Comparison of ENCODE assay signal across 13 cellular contexts in the genomic region with DNA sequence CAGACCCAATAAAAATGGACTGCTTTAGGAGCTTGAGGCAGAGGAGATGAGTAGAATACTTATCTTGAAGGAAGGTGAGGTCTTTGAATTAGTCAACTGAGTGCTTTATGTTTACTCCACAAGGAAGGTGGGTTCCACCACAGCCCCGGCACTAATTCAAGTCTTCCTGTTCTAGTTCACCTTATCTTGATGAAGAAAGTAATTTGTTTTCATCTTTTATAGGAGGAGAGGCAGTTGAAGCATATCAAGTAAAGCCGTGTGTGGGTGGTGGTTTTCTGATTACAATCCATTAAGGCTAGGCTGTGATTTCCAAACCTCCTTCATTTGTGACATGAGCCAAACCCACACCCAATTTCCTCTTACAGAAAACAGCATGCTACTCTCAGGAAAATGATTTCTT. TPM values are rescaled to one million over a fixed set of nuclear protein-coding genes. Genes with fewer than 3 reads are reported as not detected.
DNase-seq lines count a peak whose midpoint lies in the region; ATAC-seq, FAIRE-seq and TF ChIP-seq lines count a peak whose summit lies in the region.
"Had no signal": no experiment of that assay in that cellular context is flagged by ENCODE, and none has a peak within 500 bp of the region (broad histone marks: within the 10 kb centered on the region; RNA-seq: fewer than 3 reads in every experiment).

No MANE protein-coding gene starts in this region.

- H2AFZ ChIP-seq in fibroblast of lung (ENCODE audit: low read length) (no peak overlapping the region), PC-3 (ENCODE audit: low read length) (no peak overlapping the region)
- H2AFZ ChIP-seq: PC-9 had no signal

- POLR2A ChIA-PET in PC-3 (lab: Charles Lee; ENCODE audit: unreplicated experiment): no interaction called here

- DNase-seq in NOMO-1 (lab: John Stamatoyannopoulos, UW; ENCODE audit: unreplicated experiment in 2 of 2): peak; percentile 13
- DNase-seq in NOMO-1 treated with DMSO at 0.1 percent for 48 hours (lab: John Stamatoyannopoulos, UW; ENCODE audit: unreplicated experiment): no peak
- peak; percentile 25 to 33 for DNase-seq in activated CD4-positive, alpha-beta T cell treated with anti-CD3 and anti-CD28 coated beads, Interleukin-2, amount 50 U/mL, for 4 hours
- peak; percentile 23 to 52 for DNase-seq in fibroblast of lung (ENCODE audit: low read depth in 2 of 2)
- peak in 5 of 6 experiments; percentile 14 to 84 (median 68) for DNase-seq in stimulated activated naive CD4-positive, alpha-beta T cell (lab: John Stamatoyannopoulos, UW)
- no peak for DNase-seq in GDM1 (lab: John Stamatoyannopoulos, UW)
- DNase-seq in PC-3: no peak
- no peak for DNase-seq in GM12891 (ENCODE audit: insufficient read length, low spot score)
- DNase-seq: kidney glomerular epithelial cell, PC-9, substantia nigra had no signal

- no peak overlapping the region for H3K27ac ChIP-seq in fibroblast of lung (ENCODE audit: insufficient read depth, low read length)
- H3K27ac ChIP-seq in PC-3 (ENCODE audit: low read length): no peak overlapping the region
- H3K27ac ChIP-seq: PC-9 had no signal

- TF ChIP-seq CTCF in fibroblast of lung (conservative IDR thresholded peaks at IDR 0.05 in 1 of 2, IDR thresholded peaks at IDR 0.05 in 1 of 2; ENCODE audit: low read depth in 1 of 2, low read length in 2 of 2): no peak
- TF ChIP-seq CTCF in PC-3 (conservative IDR thresholded peaks at IDR 0.05; ENCODE audit: low read depth, low read length): no peak

- no peaks in the 10 kb centered on the region for H4K20me1 ChIP-seq in fibroblast of lung (ENCODE audit: control insufficient read depth, extremely low read depth, insufficient read depth, low read length)
- H4K20me1 ChIP-seq in PC-3 (ENCODE audit: low read length): peaks cover 6% of the 10 kb centered on the region; the same call in 1 of the 2 replicates

- H3K4me3 ChIP-seq in fibroblast of lung (replicated peaks in 1 of 4; ENCODE audit: control extremely low read depth in 1 of 4, insufficient read depth in 1 of 4, low read depth in 3 of 4, low read length in 4 of 4) (no peak overlapping the region), PC-3 (ENCODE audit: low read length) (no peak overlapping the region)
- H3K4me3 ChIP-seq: PC-9 had no signal

- no peaks in the 10 kb centered on the region for H3K9me3 ChIP-seq in fibroblast of lung (ENCODE audit: control insufficient read depth, insufficient read depth, low read depth, low read length)
- no peaks in the 10 kb centered on the region for H3K9me3 ChIP-seq in PC-3 (ENCODE audit: low read length)

- BruUV-seq in PC-3 (replicated peaks; lab: Mats Ljungman, UMichigan): no TSS peak

- H3K4me2 ChIP-seq in fibroblast of lung (ENCODE audit: extremely low read depth, insufficient read depth, low read length): no peak overlapping the region
- no peak overlapping the region for H3K4me2 ChIP-seq in PC-3 (ENCODE audit: low read length)
- H3K4me2 ChIP-seq: PC-9 had no signal

- H3F3A ChIP-seq in PC-3 (ENCODE audit: low read length, unreplicated experiment): no peaks in the 10 kb centered on the region

- intact Hi-C loops in PC-3 (cut with micrococcal nuclease): loop anchor here (10.0 kb wide), 1 partner anchor 136 kb away; a partner anchor contains a TSS

- no peak for FAIRE-seq in GM12891 (lab: Jason Lieb, UNC)

- no peak for ATAC-seq in PC-3

- no peaks in the 10 kb centered on the region for H3K27me3 ChIP-seq in fibroblast of lung (ENCODE audit: control insufficient read depth, insufficient read depth, low read length)
- no peaks in the 10 kb centered on the region for H3K27me3 ChIP-seq in PC-3 (ENCODE audit: low read length)

- H3K9ac ChIP-seq in fibroblast of lung (ENCODE audit: insufficient read depth, low read length) (no peak overlapping the region), PC-3 (ENCODE audit: low read length) (no peak overlapping the region)

- H3K9me2 ChIP-seq in PC-3 (replicated peaks; ENCODE audit: low read length): no peaks in the 10 kb centered on the region

- H3K79me2 ChIP-seq in fibroblast of lung (ENCODE audit: control insufficient read depth, insufficient read depth, low read length): no peaks in the 10 kb centered on the region
- no peaks in the 10 kb centered on the region for H3K79me2 ChIP-seq in PC-3 (ENCODE audit: low read length)

- CTCF ChIA-PET in PC-3 (lab: Charles Lee): no interaction called here

- no peaks in the 10 kb centered on the region for H3K4me1 ChIP-seq in fibroblast of lung (ENCODE audit: control insufficient read depth, extremely low read depth, insufficient read depth, low read length)
- H3K4me1 ChIP-seq in PC-3 (ENCODE audit: insufficient read depth, low read length): peaks cover 8% of the 10 kb centered on the region

- H3K36me3 ChIP-seq in fibroblast of lung (ENCODE audit: control insufficient read depth, insufficient read depth, low read length) (no peaks in the 10 kb centered on the region), PC-3 (ENCODE audit: low read depth, low read length) (peaks cover 3% of the 10 kb centered on the region; the same call in 1 of the 2 replicates)

- no peak for TF ChIP-seq POLR2A in GM12891 (IDR thresholded peaks at IDR 0.05; ENCODE audit: low read depth, low read length)

TF ChIP-seq in GM12891, 5 proteins besides CTCF, POLR2A, EP300 and RAD21:
- no peak for TF ChIP-seq PAX5 (IDR thresholded peaks at IDR 0.05; ENCODE audit: insufficient read depth, low read length, severe bottlenecking)
- no peak for TF ChIP-seq POU2F2 (IDR thresholded peaks at IDR 0.05; ENCODE audit: low read depth, low read length)
- no peak for TF ChIP-seq TAF1 (IDR thresholded peaks at IDR 0.05; ENCODE audit: low read depth, low read length)
- no peak for TF ChIP-seq SPI1 (IDR thresholded peaks at IDR 0.05; ENCODE audit: low read depth, low read length)
- TF ChIP-seq POLR2AphosphoS5 (IDR thresholded peaks at IDR 0.05; ENCODE audit: low read depth, low read length): no peak
TF ChIP-seq in GM12891: peak in this region for 0.

RNA-seq across cellular contexts. Expression of a gene that starts 35.6 kb away (rescaled TPM):
- not detected in 2 replicates for total RNA-seq in fibroblast of lung
- polyA plus RNA-seq in fibroblast of lung: not detected in 2 replicates
- not detected in 2 replicates for polyA plus RNA-seq in fibroblast of lung (2012)
- not detected in 2 replicates for polyA minus RNA-seq in fibroblast of lung (ENCODE audit: low replicate concordance)
- total RNA-seq in PC-3 (2014; rRNA removed): not detected in 2 replicates
- polyA plus RNA-seq in GM12891 (2012; ENCODE audit: low read depth, missing spikeins): not detected
- total RNA-seq: A172, PC-9, sciatic nerve had no signal

Comparison
In these comparisons a context has a peak if more than half of its experiments do, and no peak if none do; other contexts are left out.
1. DNase-seq: peak in NOMO-1 (2 of 2), activated CD4-positive, alpha-beta T cell treated with anti-CD3 and anti-CD28 coated beads, Interleukin-2, amount 50 U/mL, for 4 hours (2 of 2), fibroblast of lung (2 of 2) and stimulated activated naive CD4-positive, alpha-beta T cell (5 of 6); none in NOMO-1 treated with DMSO at 0.1 percent for 48 hours (single experiment), GDM1 (single experiment), PC-3 (single experiment) and GM12891 (single experiment).